In genomic region chr2:74147729-74148456, GRCh38 we compare ENCODE assay signal across 1 cellular context.
TF ChIP-seq lines count a peak whose summit lies in the region.

A gene with protein sequence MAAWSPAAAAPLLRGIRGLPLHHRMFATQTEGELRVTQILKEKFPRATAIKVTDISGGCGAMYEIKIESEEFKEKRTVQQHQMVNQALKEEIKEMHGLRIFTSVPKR (minus strand): TSS chr2:74147912. CDS start chr2:74147874, 38 bp downstream.

TF ChIP-seq in GM12878, 131 proteins besides CTCF, POLR2A, EP300 and RAD21 (continued from another document and continues in another):
- TF ChIP-seq LARP7 (IDR thresholded peaks at IDR 0.05) (peak; percentile 87), ZNF207 (IDR thresholded peaks at IDR 0.05; ENCODE audit: borderline replicate concordance) (no peak), STAT3 (IDR thresholded peaks at IDR 0.05; ENCODE audit: low read depth, low read length) (no peak), BRCA1 (IDR thresholded peaks at IDR 0.05; ENCODE audit: low read depth, low read length) (no peak), SPI1 (IDR thresholded peaks at IDR 0.05; ENCODE audit: borderline replicate concordance, insufficient read depth, low read depth, low read length) (no peak), MYB (IDR thresholded peaks at IDR 0.05; ENCODE audit: borderline replicate concordance, low read depth, low read length) (no peak), CEBPB (IDR thresholded peaks at IDR 0.05; ENCODE audit: borderline replicate concordance in 1 of 2, low read depth in 2 of 2, low read length in 2 of 2) (no peak), E2F4 (IDR thresholded peaks at IDR 0.05; ENCODE audit: low read depth, low read length) (no peak), PML (IDR thresholded peaks at IDR 0.05; ENCODE audit: low read length) (0 out of 2 replicates have a peak, but pooled peaks have one; percentile 20), KAT2A (conservative IDR thresholded peaks at IDR 0.05; ENCODE audit: control insufficient read depth, low read depth, low read length) (no peak), RB1 (IDR thresholded peaks at IDR 0.05; ENCODE audit: borderline replicate concordance) (peak; percentile 82; the same call in 1 of the 2 replicates), HDGF (IDR thresholded peaks at IDR 0.05) (no peak), ZNF217 (IDR thresholded peaks at IDR 0.05) (0 out of 2 replicates have a peak, but pooled peaks have one; percentile 22), IRF3 (IDR thresholded peaks at IDR 0.05) (no peak), JUND (IDR thresholded peaks at IDR 0.05; ENCODE audit: low read depth, low read length) (no peak), FOS (IDR thresholded peaks at IDR 0.05; ENCODE audit: borderline replicate concordance, extremely low read depth, insufficient read length) (no peak), CHD4 (IDR thresholded peaks at IDR 0.05) (no peak), RCOR1 (conservative IDR thresholded peaks at IDR 0.05; ENCODE audit: low read depth, low read length) (no peak), NR2F1 (conservative IDR thresholded peaks at IDR 0.05) (peak; percentile 99), CREM (IDR thresholded peaks at IDR 0.05; ENCODE audit: low read depth) (no peak), IRF5 (IDR thresholded peaks at IDR 0.05; ENCODE audit: borderline replicate concordance) (no peak), BACH1 (IDR thresholded peaks at IDR 0.05; ENCODE audit: borderline replicate concordance) (peak; percentile 82), JUNB (IDR thresholded peaks at IDR 0.05) (no peak), SUZ12 (IDR thresholded peaks at IDR 0.05; ENCODE audit: unreplicated experiment) (no peak), CBX3 (IDR thresholded peaks at IDR 0.05; ENCODE audit: borderline replicate concordance, low read depth) (no peak), USF2 (IDR thresholded peaks at IDR 0.05; ENCODE audit: borderline replicate concordance, low read depth, low read length) (no peak), ZNF24 (IDR thresholded peaks at IDR 0.05) (peak; percentile 99), BCL11A (IDR thresholded peaks at IDR 0.05; ENCODE audit: low read depth, low read length) (no peak), EED (IDR thresholded peaks at IDR 0.05; ENCODE audit: low read depth) (no peak), SRF (IDR thresholded peaks at IDR 0.05; ENCODE audit: low read depth in 2 of 2, low read length in 2 of 2) (no peak), SKIL (IDR thresholded peaks at IDR 0.05; ENCODE audit: low read depth, poor library complexity, severe bottlenecking) (no peak), ATF7 (IDR thresholded peaks at IDR 0.05; ENCODE audit: low read depth) (no peak), SMARCA5 (IDR thresholded peaks at IDR 0.05) (peak; percentile 95), IKZF2 (IDR thresholded peaks at IDR 0.05) (no peak), SIX5 (IDR thresholded peaks at IDR 0.05; ENCODE audit: low read depth, low read length, severe bottlenecking) (no peak), RFX5 (IDR thresholded peaks at IDR 0.05; ENCODE audit: low read depth, low read length) (no peak), NR2C1 (IDR thresholded peaks at IDR 0.05) (peak; percentile 94), HDAC2 (IDR thresholded peaks at IDR 0.05) (no peak), WRNIP1 (IDR thresholded peaks at IDR 0.05; ENCODE audit: borderline replicate concordance, low read depth, low read length) (no peak), FOXK2 (IDR thresholded peaks at IDR 0.05) (no peak), ZBED1 (IDR thresholded peaks at IDR 0.05; ENCODE audit: borderline replicate concordance) (no peak), ELK1 (IDR thresholded peaks at IDR 0.05; ENCODE audit: low read depth, low read length) (no peak), TARDBP (IDR thresholded peaks at IDR 0.05; ENCODE audit: borderline replicate concordance) (no peak), ZNF592 (IDR thresholded peaks at IDR 0.05) (peak; percentile 81; the same call in 1 of the 2 replicates), ZSCAN29 (IDR thresholded peaks at IDR 0.05) (no peak), POU2F2 (IDR thresholded peaks at IDR 0.05; ENCODE audit: borderline replicate concordance, low read depth, low read length) (peak; percentile 63; the same call in 2 of the 3 replicates), NRF1 (conservative IDR thresholded peaks at IDR 0.05; ENCODE audit: low read depth, low read length) (no peak), ZBTB11 (CRISPR knock-in tag; IDR thresholded peaks at IDR 0.05) (no peak), MXI1 (IDR thresholded peaks at IDR 0.05; ENCODE audit: low read depth, low read length) (peak; percentile 82; the same call in 1 of the 2 replicates)
- TF ChIP-seq, protein P1, sequence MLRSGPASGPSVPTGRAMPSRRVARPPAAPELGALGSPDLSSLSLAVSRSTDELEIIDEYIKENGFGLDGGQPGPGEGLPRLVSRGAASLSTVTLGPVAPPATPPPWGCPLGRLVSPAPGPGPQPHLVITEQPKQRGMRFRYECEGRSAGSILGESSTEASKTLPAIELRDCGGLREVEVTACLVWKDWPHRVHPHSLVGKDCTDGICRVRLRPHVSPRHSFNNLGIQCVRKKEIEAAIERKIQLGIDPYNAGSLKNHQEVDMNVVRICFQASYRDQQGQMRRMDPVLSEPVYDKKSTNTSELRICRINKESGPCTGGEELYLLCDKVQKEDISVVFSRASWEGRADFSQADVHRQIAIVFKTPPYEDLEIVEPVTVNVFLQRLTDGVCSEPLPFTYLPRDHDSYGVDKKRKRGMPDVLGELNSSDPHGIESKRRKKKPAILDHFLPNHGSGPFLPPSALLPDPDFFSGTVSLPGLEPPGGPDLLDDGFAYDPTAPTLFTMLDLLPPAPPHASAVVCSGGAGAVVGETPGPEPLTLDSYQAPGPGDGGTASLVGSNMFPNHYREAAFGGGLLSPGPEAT (IDR thresholded peaks at IDR 0.05; ENCODE audit: low read depth): no peak
- TF ChIP-seq, protein P2, sequence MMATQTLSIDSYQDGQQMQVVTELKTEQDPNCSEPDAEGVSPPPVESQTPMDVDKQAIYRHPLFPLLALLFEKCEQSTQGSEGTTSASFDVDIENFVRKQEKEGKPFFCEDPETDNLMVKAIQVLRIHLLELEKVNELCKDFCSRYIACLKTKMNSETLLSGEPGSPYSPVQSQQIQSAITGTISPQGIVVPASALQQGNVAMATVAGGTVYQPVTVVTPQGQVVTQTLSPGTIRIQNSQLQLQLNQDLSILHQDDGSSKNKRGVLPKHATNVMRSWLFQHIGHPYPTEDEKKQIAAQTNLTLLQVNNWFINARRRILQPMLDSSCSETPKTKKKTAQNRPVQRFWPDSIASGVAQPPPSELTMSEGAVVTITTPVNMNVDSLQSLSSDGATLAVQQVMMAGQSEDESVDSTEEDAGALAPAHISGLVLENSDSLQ (IDR thresholded peaks at IDR 0.05): no peak
